22 cellular contexts compared by ENCODE assay signal in genomic region chr2:136183095-136183494, GRCh38.
DNase-seq lines count a peak whose midpoint lies in the region; ATAC-seq and TF ChIP-seq lines count a peak whose summit lies in the region.
"Had no signal": no experiment of that assay in that cellular context is flagged by ENCODE, and none has a peak within 500 bp of the region (broad histone marks: within the 10 kb centered on the region; RNA-seq: fewer than 3 reads in every experiment).

No MANE protein-coding gene starts in this region.

- no peak overlapping the region for H3K27ac ChIP-seq in esophagus muscularis mucosa (replicated peaks in 1 of 4)
- H3K27ac ChIP-seq: A549; BLaER1 treated with 17β-estradiol and CSF1 and Interleukin-3, amounts not matched to agents 10 nM and 100 nM; HL-60 had no signal

- H3K4me1 ChIP-seq in esophagus muscularis mucosa = no peaks in the 10 kb centered on the region
- H3K4me1 ChIP-seq: A549 had no signal

- no peak for ATAC-seq in stimulated activated memory B cell treated with anti-CD40 and anti-IgM and Interleukin-4, amounts not matched to agents 10 μg/mL and 1 μg/mL and 100 μg/mL, for 72 hours
- no peak for ATAC-seq in GM18870 (IDR thresholded peaks at IDR 0.05; ENCODE audit: unreplicated experiment)
- ATAC-seq: SK-N-SH treated with all-trans-retinoic acid at 6 μM for 48 hours, T-cell had no signal

- peaks cover 19% of the 10 kb centered on the region for H3K4me1 Mint-ChIP-seq in stimulated activated memory B cell treated with anti-CD40 and anti-IgM and Interleukin-4, amounts not matched to agents 10 μg/mL and 1 μg/mL and 100 μg/mL, for 72 hours

- no peaks in the 10 kb centered on the region for H3K36me3 Mint-ChIP-seq in stimulated activated memory B cell treated with anti-CD40 and anti-IgM and Interleukin-4, amounts not matched to agents 10 μg/mL and 1 μg/mL and 100 μg/mL, for 72 hours
- H3K36me3 Mint-ChIP-seq: T-cell had no signal

- intact Hi-C loops in esophagus muscularis mucosa (cut with DNase I) = no loop called here

- peaks cover 0 to 9% (median 4%) of the 10 kb centered on the region in 4 donors for H3K9me3 ChIP-seq in esophagus muscularis mucosa
- H3K9me3 ChIP-seq: A549 had no signal

- DNase-seq in NCI-H2029 (lab: John Stamatoyannopoulos, UW) (peak; percentile 3), NCI-H2029 treated with DMSO at 0.1 percent for 48 hours (lab: John Stamatoyannopoulos, UW) (no peak), NCI-H69 (lab: John Stamatoyannopoulos, UW) (peak; percentile 49), esophagus muscularis mucosa (ENCODE audit: extremely low spot score) (peak; percentile 53), COR-L47 (lab: John Stamatoyannopoulos, UW) (no peak), HT-29 (ENCODE audit: low spot score) (no peak)
- DNase-seq: DMS 273 treated with DMSO at 0.1 percent for 48 hours; GF-D8; H9; IMR-90; NCI-H1048; NCI-H2107; NCI-H226; NK-92 treated with Interleukin-12 subunit alpha and Interleukin-12 subunit beta, amount 100 ng/mL, for 24 hours; Right ventricle myocardium superior; T-cell had no signal

- no peaks in the 10 kb centered on the region for H3K36me3 ChIP-seq in esophagus muscularis mucosa
- H3K36me3 ChIP-seq: BLaER1 treated with 17β-estradiol and CSF1 and Interleukin-3, amounts not matched to agents 10 nM and 100 nM had no signal

- TF ChIP-seq CTCF in esophagus muscularis mucosa (IDR thresholded peaks at IDR 0.05) = no peak

- peaks cover 5% of the 10 kb centered on the region for H3K9me3 Mint-ChIP-seq in stimulated activated memory B cell treated with anti-CD40 and anti-IgM and Interleukin-4, amounts not matched to agents 10 μg/mL and 1 μg/mL and 100 μg/mL, for 72 hours
- H3K9me3 Mint-ChIP-seq: T-cell had no signal

- H3K4me3 ChIP-seq in esophagus muscularis mucosa = no peak overlapping the region
- H3K4me3 ChIP-seq: A549; BLaER1 treated with 17β-estradiol and CSF1 and Interleukin-3, amounts not matched to agents 10 nM and 100 nM had no signal

- 63% methylated on average over 3 of the region's 3 CpGs for WGBS in esophagus muscularis mucosa

- H3K27me3 Mint-ChIP-seq in stimulated activated memory B cell treated with anti-CD40 and anti-IgM and Interleukin-4, amounts not matched to agents 10 μg/mL and 1 μg/mL and 100 μg/mL, for 72 hours = no peaks in the 10 kb centered on the region

- TF ChIP-seq POLR2A in esophagus muscularis mucosa (IDR thresholded peaks at IDR 0.05; ENCODE audit: low read depth) = no peak

- no peak overlapping the region for H3K4me3 Mint-ChIP-seq in stimulated activated memory B cell treated with anti-CD40 and anti-IgM and Interleukin-4, amounts not matched to agents 10 μg/mL and 1 μg/mL and 100 μg/mL, for 72 hours
- H3K4me3 Mint-ChIP-seq: H9, T-cell had no signal

- H3K27me3 ChIP-seq in esophagus muscularis mucosa = no peaks in the 10 kb centered on the region
- H3K27me3 ChIP-seq: BLaER1 treated with 17β-estradiol and CSF1 and Interleukin-3, amounts not matched to agents 10 nM and 100 nM had no signal

- no peak for TF ChIP-seq EP300 in esophagus muscularis mucosa (IDR thresholded peaks at IDR 0.05)

- peak overlapping the region; percentile 59 for H3K27ac Mint-ChIP-seq in stimulated activated memory B cell treated with anti-CD40 and anti-IgM and Interleukin-4, amounts not matched to agents 10 μg/mL and 1 μg/mL and 100 μg/mL, for 72 hours
- H3K27ac Mint-ChIP-seq: H9 had no signal

Comparison
In these comparisons a context has a peak if more than half of its experiments do, and no peak if none do; other contexts are left out.
1. DNase-seq: peak in NCI-H2029 (single experiment), NCI-H69 (single experiment) and esophagus muscularis mucosa (single experiment); none in NCI-H2029 treated with DMSO at 0.1 percent for 48 hours (single experiment), COR-L47 (single experiment) and HT-29 (single experiment).